9 cellular contexts compared by ENCODE assay signal in the genomic region with DNA sequence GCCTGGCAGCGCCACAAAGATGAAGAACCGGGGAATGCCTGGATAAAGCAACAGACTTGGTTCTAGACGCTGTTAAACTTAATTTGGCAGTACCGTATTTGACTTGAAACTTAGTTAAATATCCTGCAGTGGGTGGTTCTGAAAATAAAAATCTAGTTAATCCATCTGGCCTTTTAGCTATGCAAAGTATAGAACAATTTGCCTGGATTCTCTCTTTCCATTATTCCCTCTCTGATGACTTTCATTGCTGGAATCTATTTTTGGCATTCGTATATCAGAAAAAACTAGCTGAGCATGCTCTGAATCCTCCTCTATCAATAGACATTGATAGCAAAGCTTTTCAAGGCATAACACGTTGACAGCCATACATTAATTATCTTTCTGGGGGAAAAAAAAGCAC.
ATAC-seq and TF ChIP-seq lines count a peak whose summit lies in the region.
"Had no signal": no experiment of that assay in that cellular context is flagged by ENCODE, and none has a peak within 500 bp of the region (broad histone marks: within the 10 kb centered on the region; RNA-seq: fewer than 3 reads in every experiment).

No MANE protein-coding gene starts in this region.

- TF ChIP-seq RAD21 in neural cell (conservative IDR thresholded peaks at IDR 0.05): no peak

- H3K9me2 ChIP-seq in DOHH2 (replicated peaks; ENCODE audit: control insufficient read depth, low read length) (no peaks in the 10 kb centered on the region), SU-DHL-6 (replicated peaks; ENCODE audit: insufficient read depth, low read length) (no peaks in the 10 kb centered on the region), neural cell (ENCODE audit: insufficient read depth, low read length) (no peaks in the 10 kb centered on the region)

- TF ChIP-seq EP300 in neural cell (conservative IDR thresholded peaks at IDR 0.05; ENCODE audit: poor library complexity, severe bottlenecking): no peak

- H4K20me1 ChIP-seq in DOHH2 (ENCODE audit: control insufficient read depth, insufficient read depth, low read depth, low read length) (no peaks in the 10 kb centered on the region), SU-DHL-6 (ENCODE audit: low read depth, low read length) (no peaks in the 10 kb centered on the region), neural cell (ENCODE audit: insufficient read depth) (no peaks in the 10 kb centered on the region)

- H3K27me3 ChIP-seq in DOHH2 (ENCODE audit: control insufficient read depth, low read length) (no peaks in the 10 kb centered on the region), SU-DHL-6 (ENCODE audit: low read length) (no peaks in the 10 kb centered on the region), neural cell (ENCODE audit: insufficient read depth, low read depth, low read length) (no peaks in the 10 kb centered on the region)

- no peaks in the 10 kb centered on the region for H3K9me3 ChIP-seq in DOHH2 (ENCODE audit: control insufficient read depth, insufficient read depth, low read length)
- no peaks in the 10 kb centered on the region for H3K9me3 ChIP-seq in SU-DHL-6 (ENCODE audit: insufficient read depth, low read length)
- H3K9me3 ChIP-seq in neural cell (ENCODE audit: low read length): no peaks in the 10 kb centered on the region
- H3K9me3 ChIP-seq: A549, HAP-1 had no signal

- H3K4me2 ChIP-seq in DOHH2 (ENCODE audit: low read length) (peak overlapping the region; percentile 70), SU-DHL-6 (ENCODE audit: low read depth, low read length, poor library complexity, severe bottlenecking) (peak overlapping the region; percentile 38), neural cell (ENCODE audit: low read length) (no peak overlapping the region)
- H3K4me2 ChIP-seq: A549 had no signal

- ATAC-seq in GM21619 (IDR thresholded peaks at IDR 0.05; ENCODE audit: unreplicated experiment): no peak
- ATAC-seq in HG02852 (IDR thresholded peaks at IDR 0.05; ENCODE audit: unreplicated experiment): no peak
- ATAC-seq in GM21723 (IDR thresholded peaks at IDR 0.05; ENCODE audit: unreplicated experiment): no peak
- ATAC-seq: A549 had no signal

- H2AFZ ChIP-seq in SU-DHL-6 (ENCODE audit: low read depth, low read length, severe bottlenecking): no peak overlapping the region
- H2AFZ ChIP-seq in neural cell (ENCODE audit: low read depth, low read length): no peak overlapping the region

- no peaks in the 10 kb centered on the region for H3K79me2 ChIP-seq in DOHH2 (ENCODE audit: control insufficient read depth, low read length)
- H3K79me2 ChIP-seq in SU-DHL-6 (ENCODE audit: insufficient read depth, low read length): no peaks in the 10 kb centered on the region
- no peaks in the 10 kb centered on the region for H3K79me2 ChIP-seq in neural cell (replicated peaks; ENCODE audit: insufficient read depth, low read length)

- H3K36me3 ChIP-seq in DOHH2 (ENCODE audit: control insufficient read depth, low read length): no peaks in the 10 kb centered on the region
- no peaks in the 10 kb centered on the region for H3K36me3 ChIP-seq in SU-DHL-6 (ENCODE audit: low read length)
- no peaks in the 10 kb centered on the region for H3K36me3 ChIP-seq in neural cell (ENCODE audit: insufficient read depth, low read length)
- H3K36me3 ChIP-seq: HAP-1 had no signal

- H3K9ac ChIP-seq in SU-DHL-6 (ENCODE audit: low read length): no peak overlapping the region
- H3K9ac ChIP-seq in neural cell (ENCODE audit: low read length): no peak overlapping the region

- H3F3A ChIP-seq in DOHH2 (ENCODE audit: control insufficient read depth, insufficient read depth) (no peaks in the 10 kb centered on the region), SU-DHL-6 (ENCODE audit: insufficient read depth) (no peaks in the 10 kb centered on the region), neural cell (ENCODE audit: insufficient read depth, low read length, poor library complexity, severe bottlenecking) (no peaks in the 10 kb centered on the region)

- H3K4me1 ChIP-seq in DOHH2 (ENCODE audit: control insufficient read depth, low read length): peaks cover 21% of the 10 kb centered on the region

- H3K27ac ChIP-seq in DOHH2 (ENCODE audit: low read depth, low read length): peak overlapping the region; percentile 25
- no peak overlapping the region for H3K27ac ChIP-seq in SU-DHL-6 (ENCODE audit: low read depth, low read length)
- peak overlapping the region; percentile 54 for H3K27ac ChIP-seq in neural cell (ENCODE audit: low read length)
- H3K27ac ChIP-seq: A549, HL-60 had no signal

- TF ChIP-seq CTCF in DOHH2 (IDR thresholded peaks at IDR 0.05; ENCODE audit: low read depth, low read length, poor library complexity, severe bottlenecking) (no peak), SU-DHL-6 (IDR thresholded peaks at IDR 0.05; ENCODE audit: insufficient read depth, low read length, poor library complexity, severe bottlenecking) (no peak), neural cell (IDR thresholded peaks at IDR 0.05; ENCODE audit: poor library complexity, severe bottlenecking) (no peak)

- H3K4me3 ChIP-seq in DOHH2 (ENCODE audit: low read length) (peak overlapping the region; percentile 40), SU-DHL-6 (ENCODE audit: insufficient read depth, low read length, poor library complexity, severe bottlenecking) (no peak overlapping the region), neural cell (ENCODE audit: low read length) (no peak overlapping the region)
- H3K4me3 ChIP-seq: A549, HAP-1 had no signal

TF ChIP-seq in neural cell, 6 proteins besides CTCF, POLR2A, EP300 and RAD21:
- TF ChIP-seq SMC3 (conservative IDR thresholded peaks at IDR 0.05; ENCODE audit: poor library complexity) (no peak), TAF1 (IDR thresholded peaks at IDR 0.05; ENCODE audit: low read depth) (no peak)
- TF ChIP-seq, protein P1, sequence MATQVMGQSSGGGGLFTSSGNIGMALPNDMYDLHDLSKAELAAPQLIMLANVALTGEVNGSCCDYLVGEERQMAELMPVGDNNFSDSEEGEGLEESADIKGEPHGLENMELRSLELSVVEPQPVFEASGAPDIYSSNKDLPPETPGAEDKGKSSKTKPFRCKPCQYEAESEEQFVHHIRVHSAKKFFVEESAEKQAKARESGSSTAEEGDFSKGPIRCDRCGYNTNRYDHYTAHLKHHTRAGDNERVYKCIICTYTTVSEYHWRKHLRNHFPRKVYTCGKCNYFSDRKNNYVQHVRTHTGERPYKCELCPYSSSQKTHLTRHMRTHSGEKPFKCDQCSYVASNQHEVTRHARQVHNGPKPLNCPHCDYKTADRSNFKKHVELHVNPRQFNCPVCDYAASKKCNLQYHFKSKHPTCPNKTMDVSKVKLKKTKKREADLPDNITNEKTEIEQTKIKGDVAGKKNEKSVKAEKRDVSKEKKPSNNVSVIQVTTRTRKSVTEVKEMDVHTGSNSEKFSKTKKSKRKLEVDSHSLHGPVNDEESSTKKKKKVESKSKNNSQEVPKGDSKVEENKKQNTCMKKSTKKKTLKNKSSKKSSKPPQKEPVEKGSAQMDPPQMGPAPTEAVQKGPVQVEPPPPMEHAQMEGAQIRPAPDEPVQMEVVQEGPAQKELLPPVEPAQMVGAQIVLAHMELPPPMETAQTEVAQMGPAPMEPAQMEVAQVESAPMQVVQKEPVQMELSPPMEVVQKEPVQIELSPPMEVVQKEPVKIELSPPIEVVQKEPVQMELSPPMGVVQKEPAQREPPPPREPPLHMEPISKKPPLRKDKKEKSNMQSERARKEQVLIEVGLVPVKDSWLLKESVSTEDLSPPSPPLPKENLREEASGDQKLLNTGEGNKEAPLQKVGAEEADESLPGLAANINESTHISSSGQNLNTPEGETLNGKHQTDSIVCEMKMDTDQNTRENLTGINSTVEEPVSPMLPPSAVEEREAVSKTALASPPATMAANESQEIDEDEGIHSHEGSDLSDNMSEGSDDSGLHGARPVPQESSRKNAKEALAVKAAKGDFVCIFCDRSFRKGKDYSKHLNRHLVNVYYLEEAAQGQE (IDR thresholded peaks at IDR 0.05; ENCODE audit: borderline replicate concordance): peak; percentile 21
TF ChIP-seq in neural cell: peak in this region for 1.
